11 cellular contexts compared by ENCODE assay signal in genomic region chr7:153616808-153617207, GRCh38.
"Had no signal": no experiment of that assay in that cellular context is flagged by ENCODE, and none has a peak within 500 bp of the region (broad histone marks: within the 10 kb centered on the region; RNA-seq: fewer than 3 reads in every experiment).

No MANE protein-coding gene starts in this region.

- ATAC-seq: natural killer cell had no signal

- H3K9me3 ChIP-seq: breast epithelium, esophagus squamous epithelium had no signal

- H3K4me3 ChIP-seq: breast epithelium, esophagus squamous epithelium had no signal

- H3K27ac ChIP-seq: breast epithelium, esophagus squamous epithelium had no signal

- H3K36me3 ChIP-seq: breast epithelium, esophagus squamous epithelium had no signal

- H3K27me3 ChIP-seq: breast epithelium, esophagus squamous epithelium had no signal

- DNase-seq: activated CD4-positive, alpha-beta T cell treated with anti-CD3 and anti-CD28 coated beads, Interleukin-2, amount 10 ng/mL, durations not matched to agents 24 days and 14 days; activated CD8-positive, alpha-beta memory T cell treated with anti-CD3 and anti-CD28 coated beads, Interleukin-2, amount 50 U/mL, for 4 hours; activated effector memory CD4-positive, alpha-beta T cell treated with anti-CD3 and anti-CD28 coated beads, Interleukin-2, amount 50 U/mL, for 16 hours; activated naive CD4-positive, alpha-beta T cell treated with anti-CD3 and anti-CD28 coated beads, Interleukin-2, amount 50 U/mL, for 16 hours; activated T-cell treated with anti-CD3 and anti-CD28 coated beads, Interleukin-2, amount 50 U/mL, for 48 hours; effector CD8-positive, alpha-beta T cell; esophagus squamous epithelium; mesenchymal stem cell; natural killer cell; posterior cingulate gyrus had no signal

- H3K4me1 ChIP-seq: breast epithelium, esophagus squamous epithelium had no signal
